In the genomic region with DNA sequence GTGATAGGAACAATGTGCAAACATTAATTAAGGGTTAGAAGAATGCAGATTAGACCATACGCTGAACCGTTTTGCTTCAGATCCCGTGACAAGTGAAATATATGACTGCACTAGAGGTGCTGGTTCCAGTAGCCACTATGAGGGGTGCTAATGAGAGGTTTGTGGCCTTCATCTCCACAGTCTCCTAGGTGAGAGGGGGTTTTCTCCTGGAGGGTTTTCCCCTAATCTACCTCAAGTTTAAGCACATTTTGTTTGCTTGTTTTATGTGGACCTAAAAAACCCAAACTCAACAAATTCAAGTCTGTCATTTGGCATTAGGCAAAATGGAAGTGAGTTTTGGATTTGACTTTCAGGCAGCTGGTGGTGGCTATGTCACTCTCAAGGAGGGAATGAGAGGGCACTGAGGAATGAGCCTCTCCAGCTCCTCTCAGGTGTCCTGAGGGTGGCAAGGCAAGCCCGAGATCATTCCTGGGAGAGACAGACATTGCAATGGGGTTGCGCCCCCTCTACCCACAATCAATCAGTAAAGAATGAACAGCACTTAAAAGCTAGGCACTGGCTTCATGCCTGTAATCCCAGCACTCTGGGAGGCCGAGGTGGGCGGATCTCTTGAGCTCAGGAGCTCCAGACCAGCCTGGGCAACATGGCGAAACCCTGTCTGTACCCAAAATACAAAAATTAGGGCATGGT, we compare ENCODE assay signal across 12 cellular contexts. TPM values are rescaled to one million over a fixed set of nuclear protein-coding genes. Genes with fewer than 3 reads are reported as not detected.
DNase-seq lines count a peak whose midpoint lies in the region; ATAC-seq and TF ChIP-seq lines count a peak whose summit lies in the region.
"Had no signal": no experiment of that assay in that cellular context is flagged by ENCODE, and none has a peak within 500 bp of the region (broad histone marks: within the 10 kb centered on the region; RNA-seq: fewer than 3 reads in every experiment).

No MANE protein-coding gene starts in this region.

- H3K9me2 ChIP-seq in MM.1S (replicated peaks; ENCODE audit: insufficient read depth, low read length): no peaks in the 10 kb centered on the region

- no peaks in the 10 kb centered on the region for H3K27me3 ChIP-seq in DND-41 (ENCODE audit: insufficient read depth, low read length, poor library complexity)
- no peaks in the 10 kb centered on the region for H3K27me3 ChIP-seq in MM.1S (replicated peaks; ENCODE audit: insufficient read depth, low read length)
- no peaks in the 10 kb centered on the region for H3K27me3 ChIP-seq in endodermal cell (ENCODE audit: control insufficient read depth, insufficient read depth, low read length, poor library complexity, severe bottlenecking)
- no peaks in the 10 kb centered on the region for H3K27me3 ChIP-seq in skeletal muscle tissue (ENCODE audit: control insufficient read depth in 3 of 3, insufficient read depth in 3 of 3, low read length in 3 of 3)

- DNase-seq in DND-41 (no peak), MM.1S (no peak), endodermal cell (peak; percentile 57), NCI-H526 (lab: John Stamatoyannopoulos, UW) (no peak), HuH-7 (ENCODE audit: low spot score) (no peak)

- no peak overlapping the region for H3K27ac ChIP-seq in DND-41 (ENCODE audit: low read length)
- peak overlapping the region; percentile 99; the same call in 1 of the 2 replicates for H3K27ac ChIP-seq in MM.1S (ENCODE audit: low read length)
- no peak overlapping the region for H3K27ac ChIP-seq in endodermal cell (ENCODE audit: low read depth, low read length)
- peak overlapping the region; percentile 100 for H3K27ac ChIP-seq in skeletal muscle tissue (ENCODE audit: low read depth, low read length)

- H3K36me3 ChIP-seq in DND-41 (ENCODE audit: insufficient read depth, low read length) (no peaks in the 10 kb centered on the region), MM.1S (replicated peaks; ENCODE audit: insufficient read depth, low read length) (no peaks in the 10 kb centered on the region), endodermal cell (ENCODE audit: control insufficient read depth, insufficient read depth, low read length) (no peaks in the 10 kb centered on the region), skeletal muscle tissue (ENCODE audit: control insufficient read depth in 3 of 3, insufficient read depth in 3 of 3, low read length in 3 of 3) (no peaks in the 10 kb centered on the region)

- peak overlapping the region; percentile 74; the same call in 1 of the 2 replicates for H3K9ac ChIP-seq in DND-41 (ENCODE audit: low read depth, low read length)
- peak overlapping the region; percentile 93; the same call in 1 of the 2 replicates for H3K9ac ChIP-seq in MM.1S (ENCODE audit: low read length)
- no peak overlapping the region for H3K9ac ChIP-seq in endodermal cell (ENCODE audit: extremely low read depth, low read length, poor library complexity, severe bottlenecking)
- H3K9ac ChIP-seq in skeletal muscle tissue (ENCODE audit: low read depth in 1 of 3, low read length in 3 of 3): peak overlapping the region in 1 of 3 donors; percentile 97

- peak overlapping the region; percentile 93 for H3K4me2 ChIP-seq in DND-41 (ENCODE audit: insufficient read depth, low read length)
- H3K4me2 ChIP-seq in MM.1S (ENCODE audit: low read depth, low read length): peak overlapping the region; percentile 97; the same call in 1 of the 2 replicates

- no peaks in the 10 kb centered on the region for H3K9me3 Mint-ChIP-seq in endodermal cell
- H3K9me3 Mint-ChIP-seq: activated CD4-positive, alpha-beta memory T cell treated with anti-CD3 and anti-CD28 coated beads for 36 hours; activated naive CD4-positive, alpha-beta T cell treated with anti-CD3 and anti-CD28 coated beads, Interleukin-2, amount 50 U/mL, for 72 hours had no signal

- WGBS in endodermal cell (ENCODE audit: insufficient coverage in 1 of 2, insufficient read length in 1 of 2), 2 experiments: 87 to 90% methylated on average over 3 to 8 of the region's 8 CpGs

- no peaks in the 10 kb centered on the region for H3K36me3 Mint-ChIP-seq in endodermal cell (ENCODE audit: low read depth)
- H3K36me3 Mint-ChIP-seq: activated CD4-positive, alpha-beta memory T cell treated with anti-CD3 and anti-CD28 coated beads for 36 hours; IgD-negative memory B cell had no signal

- H3K4me1 Mint-ChIP-seq in endodermal cell: peaks cover 8% of the 10 kb centered on the region

- ATAC-seq in DND-41 (ENCODE audit: insufficient read depth, low read depth) (no peak), HG03521 (IDR thresholded peaks at IDR 0.05; ENCODE audit: unreplicated experiment) (no peak), HG02571 (IDR thresholded peaks at IDR 0.05; ENCODE audit: unreplicated experiment) (no peak)

- no peak overlapping the region for H3K27ac Mint-ChIP-seq in endodermal cell
- H3K27ac Mint-ChIP-seq: activated CD4-positive, alpha-beta memory T cell treated with anti-CD3 and anti-CD28 coated beads for 36 hours; activated naive CD4-positive, alpha-beta T cell treated with anti-CD3 and anti-CD28 coated beads, Interleukin-2, amount 50 U/mL, for 72 hours; IgD-negative memory B cell had no signal

- TF ChIP-seq CTCF in DND-41 (IDR thresholded peaks at IDR 0.05; ENCODE audit: borderline replicate concordance, extremely low read depth, low read length, poor library complexity, severe bottlenecking) (no peak), MM.1S (IDR thresholded peaks at IDR 0.05; ENCODE audit: low read length) (no peak), endodermal cell (conservative IDR thresholded peaks at IDR 0.05) (no peak)

- no peak overlapping the region for H3K4me3 Mint-ChIP-seq in endodermal cell
- H3K4me3 Mint-ChIP-seq: activated CD4-positive, alpha-beta memory T cell treated with anti-CD3 and anti-CD28 coated beads for 36 hours had no signal

- H4K20me1 ChIP-seq in DND-41 (ENCODE audit: insufficient read depth, low read length) (no peaks in the 10 kb centered on the region), MM.1S (ENCODE audit: insufficient read depth, low read length) (no peaks in the 10 kb centered on the region)

- H3K4me1 ChIP-seq in DND-41 (ENCODE audit: insufficient read depth, low read length): peaks cover 42% of the 10 kb centered on the region
- 0 out of 2 replicates have a peak, but pooled peaks cover 7% of the 10 kb centered on the region for H3K4me1 ChIP-seq in MM.1S (ENCODE audit: low read length)
- no peaks in the 10 kb centered on the region for H3K4me1 ChIP-seq in endodermal cell (ENCODE audit: control insufficient read depth, insufficient read depth, low read length)
- H3K4me1 ChIP-seq in skeletal muscle tissue (ENCODE audit: control insufficient read depth in 3 of 3, insufficient read depth in 3 of 3, low read length in 3 of 3): peaks cover 8 to 27% (median 14%) of the 10 kb centered on the region in 3 donors

- H2AFZ ChIP-seq in DND-41 (ENCODE audit: low read depth, low read length): peak overlapping the region; percentile 92
- H2AFZ ChIP-seq in MM.1S (ENCODE audit: low read length): peak overlapping the region; percentile 42; the same call in 1 of the 2 replicates

- peak overlapping the region in 1 of 2 experiments; percentile 61; a peak in 1 of 4 replicates for H3K4me3 ChIP-seq in DND-41 (ENCODE audit: low read depth in 1 of 2, low read length in 2 of 2)
- H3K4me3 ChIP-seq in MM.1S (ENCODE audit: low read length): peak overlapping the region; percentile 95
- no peak overlapping the region for H3K4me3 ChIP-seq in endodermal cell (ENCODE audit: low read length)
- H3K4me3 ChIP-seq in skeletal muscle tissue (ENCODE audit: low read length in 3 of 3): peak overlapping the region; percentile 82 to 97 (median 97)

- no peaks in the 10 kb centered on the region for H3K9me3 ChIP-seq in DND-41 (ENCODE audit: insufficient read depth, low read length, severe bottlenecking)
- H3K9me3 ChIP-seq in MM.1S (replicated peaks; ENCODE audit: insufficient read depth, low read length): no peaks in the 10 kb centered on the region
- H3K9me3 ChIP-seq in endodermal cell (ENCODE audit: control insufficient read depth, low read length): no peaks in the 10 kb centered on the region
- H3K9me3 ChIP-seq in skeletal muscle tissue (ENCODE audit: control insufficient read depth in 3 of 3, low read length in 3 of 3): no peaks in the 10 kb centered on the region
- H3K9me3 ChIP-seq: mucosa of descending colon had no signal

- H3F3A ChIP-seq in MM.1S (ENCODE audit: insufficient read depth, low read length): peaks cover 41% of the 10 kb centered on the region

- H3K27me3 Mint-ChIP-seq in endodermal cell (ENCODE audit: insufficient read depth): peaks cover 22% of the 10 kb centered on the region

- H3K79me2 ChIP-seq in DND-41 (ENCODE audit: insufficient read depth, low read length) (no peaks in the 10 kb centered on the region), MM.1S (ENCODE audit: low read length) (no peaks in the 10 kb centered on the region)

RNA-seq across cellular contexts. Expression of a gene that starts 13.9 kb away (rescaled TPM):
- total RNA-seq in endodermal cell (10 to 100 TPM; 42.0 to 53.8 TPM), skeletal muscle tissue (8.4 TPM)
- 45.2 TPM for polyA plus RNA-seq in endodermal cell (2013, experiment 1 of 2)
- 43.5 TPM for polyA plus RNA-seq in endodermal cell (2013, experiment 2 of 2)

RNA-seq across cellular contexts. Expression of a gene that starts 50.3 kb away (rescaled TPM):
- total RNA-seq in endodermal cell: 1 to 10 TPM; 3.8 to 4.4 TPM
- polyA plus RNA-seq in endodermal cell (2013, experiment 1 of 2): 0.85 TPM
- polyA plus RNA-seq in endodermal cell (2013, experiment 2 of 2): 1.4 TPM
- not detected for total RNA-seq in skeletal muscle tissue
- total RNA-seq: activated CD4-positive, alpha-beta memory T cell treated with anti-CD3 and anti-CD28 coated beads for 36 hours; activated naive CD4-positive, alpha-beta T cell treated with anti-CD3 and anti-CD28 coated beads, Interleukin-2, amount 50 U/mL, for 72 hours had no signal
- polyA plus RNA-seq: IgD-negative memory B cell had no signal

Comparison
In these comparisons a context has a peak if more than half of its experiments do, and no peak if none do; other contexts are left out.
1. H3K27ac ChIP-seq: peak in MM.1S (single experiment) and skeletal muscle tissue (single experiment); none in DND-41 (single experiment) and endodermal cell (single experiment).